In the genomic region with DNA sequence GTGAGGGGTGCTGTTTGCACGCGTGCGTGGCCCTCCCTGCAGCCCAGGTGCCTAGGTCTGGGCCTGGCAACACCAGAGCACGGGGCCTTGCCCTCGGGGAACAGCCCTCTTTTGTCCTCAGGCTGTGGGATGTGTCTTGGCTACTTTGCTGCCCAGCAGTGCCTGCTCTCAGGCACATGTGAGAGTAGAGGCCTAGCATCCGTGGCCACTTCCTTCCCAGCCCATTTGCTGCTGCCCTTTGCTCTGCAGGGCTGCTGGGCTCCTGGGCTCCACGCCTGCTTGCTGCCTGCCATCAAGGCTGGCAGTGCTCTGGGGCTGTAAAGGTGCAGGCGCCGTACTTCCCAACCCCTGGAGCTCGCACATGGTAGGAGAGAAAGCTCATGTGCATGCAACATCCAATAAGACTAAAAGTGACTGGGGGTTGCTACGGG, we compare ENCODE assay signal across 1 cellular context.
TF ChIP-seq lines count a peak whose summit lies in the region.

No MANE protein-coding gene starts in this region.

TF ChIP-seq in WTC11, 78 proteins besides CTCF, POLR2A, EP300 and RAD21:
- TF ChIP-seq, protein P1, sequence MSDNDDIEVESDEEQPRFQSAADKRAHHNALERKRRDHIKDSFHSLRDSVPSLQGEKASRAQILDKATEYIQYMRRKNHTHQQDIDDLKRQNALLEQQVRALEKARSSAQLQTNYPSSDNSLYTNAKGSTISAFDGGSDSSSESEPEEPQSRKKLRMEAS (CRISPR knock-in tag; IDR thresholded peaks at IDR 0.05): no peak
- TF ChIP-seq RELA (CRISPR knock-in tag; IDR thresholded peaks at IDR 0.05; ENCODE audit: borderline replicate concordance): no peak
- TF ChIP-seq, protein P2, sequence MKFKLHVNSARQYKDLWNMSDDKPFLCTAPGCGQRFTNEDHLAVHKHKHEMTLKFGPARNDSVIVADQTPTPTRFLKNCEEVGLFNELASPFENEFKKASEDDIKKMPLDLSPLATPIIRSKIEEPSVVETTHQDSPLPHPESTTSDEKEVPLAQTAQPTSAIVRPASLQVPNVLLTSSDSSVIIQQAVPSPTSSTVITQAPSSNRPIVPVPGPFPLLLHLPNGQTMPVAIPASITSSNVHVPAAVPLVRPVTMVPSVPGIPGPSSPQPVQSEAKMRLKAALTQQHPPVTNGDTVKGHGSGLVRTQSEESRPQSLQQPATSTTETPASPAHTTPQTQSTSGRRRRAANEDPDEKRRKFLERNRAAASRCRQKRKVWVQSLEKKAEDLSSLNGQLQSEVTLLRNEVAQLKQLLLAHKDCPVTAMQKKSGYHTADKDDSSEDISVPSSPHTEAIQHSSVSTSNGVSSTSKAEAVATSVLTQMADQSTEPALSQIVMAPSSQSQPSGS (CRISPR knock-in tag; IDR thresholded peaks at IDR 0.05; ENCODE audit: borderline replicate concordance, low read depth): no peak
- TF ChIP-seq ZNF425 (CRISPR knock-in tag; conservative IDR thresholded peaks at IDR 0.05): no peak
- no peak for TF ChIP-seq ATF3 (CRISPR knock-in tag; conservative IDR thresholded peaks at IDR 0.05)
- TF ChIP-seq TEAD4 (CRISPR knock-in tag; IDR thresholded peaks at IDR 0.05): no peak
- no peak for TF ChIP-seq SMAD3 (CRISPR knock-in tag; IDR thresholded peaks at IDR 0.05; ENCODE audit: borderline replicate concordance)
- no peak for TF ChIP-seq KAT7 (CRISPR knock-in tag; IDR thresholded peaks at IDR 0.05; ENCODE audit: borderline replicate concordance)
- TF ChIP-seq CBFB (CRISPR knock-in tag; IDR thresholded peaks at IDR 0.05; ENCODE audit: low read depth): no peak
- no peak for TF ChIP-seq ATF1 (CRISPR knock-in tag; IDR thresholded peaks at IDR 0.05)
- TF ChIP-seq E2F1 (CRISPR knock-in tag; IDR thresholded peaks at IDR 0.05): no peak
- no peak for TF ChIP-seq FOXJ3 (CRISPR knock-in tag; IDR thresholded peaks at IDR 0.05; ENCODE audit: borderline replicate concordance)
- TF ChIP-seq ZNF121 (CRISPR knock-in tag; IDR thresholded peaks at IDR 0.05): no peak
- no peak for TF ChIP-seq EMX1 (CRISPR knock-in tag; IDR thresholded peaks at IDR 0.05)
